In the genomic region with DNA sequence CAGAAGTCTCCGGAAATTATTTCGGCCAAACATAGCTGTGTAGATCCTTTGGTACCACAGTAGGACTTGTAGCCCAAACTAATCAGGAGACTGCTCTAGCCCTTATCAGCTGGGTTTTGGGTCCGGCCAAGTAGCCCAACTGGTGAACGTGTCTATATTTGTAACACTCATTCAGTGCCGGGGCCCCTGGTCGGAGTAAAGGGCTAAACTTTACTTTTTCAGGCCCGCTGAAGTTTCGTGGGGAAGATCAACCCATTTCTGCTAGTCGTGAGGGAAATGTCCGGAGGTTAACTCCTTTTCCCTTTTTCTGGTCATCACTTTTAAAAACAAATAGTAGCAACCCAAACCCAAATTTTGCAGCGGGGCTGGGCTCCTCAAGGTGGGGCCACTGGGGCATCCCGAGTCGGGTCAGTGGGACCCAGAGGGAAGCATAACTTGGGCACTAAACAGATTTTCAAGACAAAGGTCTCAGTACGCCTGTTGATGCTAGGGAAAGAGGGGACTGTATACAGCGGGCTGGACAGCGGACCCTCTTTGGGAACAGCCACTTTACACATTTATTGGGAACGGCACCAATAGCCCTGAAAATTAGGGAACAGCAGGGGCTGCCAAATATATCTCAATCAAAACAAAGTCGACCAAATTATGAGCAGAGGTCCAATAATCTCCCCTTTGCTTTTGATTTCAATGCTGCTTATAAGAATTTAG, we compare ENCODE assay signal across 1 cellular context.
TF ChIP-seq lines count a peak whose summit lies in the region.

No MANE protein-coding gene starts in this region.

TF ChIP-seq in endothelial cell of umbilical vein, 7 proteins besides CTCF, POLR2A, EP300 and RAD21:
- TF ChIP-seq, protein P1, sequence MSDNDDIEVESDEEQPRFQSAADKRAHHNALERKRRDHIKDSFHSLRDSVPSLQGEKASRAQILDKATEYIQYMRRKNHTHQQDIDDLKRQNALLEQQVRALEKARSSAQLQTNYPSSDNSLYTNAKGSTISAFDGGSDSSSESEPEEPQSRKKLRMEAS (IDR thresholded peaks at IDR 0.05; ENCODE audit: insufficient read depth, insufficient read length): no peak
- TF ChIP-seq POLR2AphosphoS5 (IDR thresholded peaks at IDR 0.05; ENCODE audit: insufficient read depth, low read depth, low read length) (no peak), EZH2 (IDR thresholded peaks at IDR 0.05; ENCODE audit: borderline replicate concordance, low read depth, low read length, severe bottlenecking) (no peak), JUN (IDR thresholded peaks at IDR 0.05; ENCODE audit: borderline replicate concordance, insufficient read depth, insufficient read length, low read depth) (no peak), FOS (IDR thresholded peaks at IDR 0.05; ENCODE audit: borderline replicate concordance, insufficient read depth, low read length) (no peak), GATA2 (IDR thresholded peaks at IDR 0.05; ENCODE audit: insufficient read depth, insufficient read length, low read depth, low read length) (no peak), MYC (IDR thresholded peaks at IDR 0.05; ENCODE audit: low read depth, low read length) (no peak)
TF ChIP-seq in endothelial cell of umbilical vein: peak in this region for 0.
